15 cellular contexts compared by ENCODE assay signal in genomic region chr4:114226968-114227760, GRCh38.
DNase-seq lines count a peak whose midpoint lies in the region; ATAC-seq and TF ChIP-seq lines count a peak whose summit lies in the region.
"Had no signal": no experiment of that assay in that cellular context is flagged by ENCODE, and none has a peak within 500 bp of the region (broad histone marks: within the 10 kb centered on the region; RNA-seq: fewer than 3 reads in every experiment).

No MANE protein-coding gene starts in this region.

- no peak overlapping the region for H2BK120ac ChIP-seq in trophoblast cell (ENCODE audit: insufficient read depth, low read length, poor library complexity)

- H3K4me2 ChIP-seq in trophoblast cell (ENCODE audit: low read length), result no peak overlapping the region

- H2AFZ ChIP-seq in trophoblast cell (ENCODE audit: insufficient read depth, low read length, poor library complexity), result no peak overlapping the region

- no peaks in the 10 kb centered on the region for H3K27me3 Mint-ChIP-seq in activated CD4-positive, alpha-beta memory T cell treated with anti-CD3 and anti-CD28 coated beads for 36 hours

- no peaks in the 10 kb centered on the region for H3K9me3 Mint-ChIP-seq in activated CD4-positive, alpha-beta memory T cell treated with anti-CD3 and anti-CD28 coated beads for 36 hours

- no peak overlapping the region for H4K8ac ChIP-seq in trophoblast cell (ENCODE audit: low read depth, low read length)

- no peak overlapping the region for H3K27ac Mint-ChIP-seq in activated CD4-positive, alpha-beta memory T cell treated with anti-CD3 and anti-CD28 coated beads for 36 hours

- no peak overlapping the region for H2BK5ac ChIP-seq in trophoblast cell (ENCODE audit: low read depth, low read length, poor library complexity)

- TF ChIP-seq POLR2A in thyroid gland (IDR thresholded peaks at IDR 0.05), result no peak

- H3K27ac ChIP-seq in trophoblast cell (ENCODE audit: low read depth, low read length), result no peak overlapping the region
- H3K27ac ChIP-seq in thyroid gland, result no peak overlapping the region
- H3K27ac ChIP-seq: spleen, uterus had no signal

- CTCF ChIA-PET in activated CD4-positive, alpha-beta memory T cell treated with anti-CD3 and anti-CD28 coated beads for 36 hours (lab: Charles Lee), result no interaction called here

- H3K79me2 ChIP-seq in trophoblast cell (ENCODE audit: control insufficient read depth, insufficient read depth, low read length, poor library complexity), result no peaks in the 10 kb centered on the region

- no CpG with 5 or more reads among the region's 7 CpGs for WGBS in trophoblast cell (ENCODE audit: extremely low coverage, insufficient coverage, insufficient read length)
- 89 to 90% methylated on average over 7 of the region's 7 CpGs for WGBS in thyroid gland, 2 donors

- H3K9me3 ChIP-seq in trophoblast cell (ENCODE audit: insufficient read depth, low read depth, low read length) (no peaks in the 10 kb centered on the region), thyroid gland (no peaks in the 10 kb centered on the region)
- H3K9me3 ChIP-seq: spleen, uterus had no signal

- no peaks in the 10 kb centered on the region for H3K4me1 Mint-ChIP-seq in activated CD4-positive, alpha-beta memory T cell treated with anti-CD3 and anti-CD28 coated beads for 36 hours (ENCODE audit: low read depth)

- H2BK12ac ChIP-seq in trophoblast cell (ENCODE audit: low read length), result no peak overlapping the region

- H3K4me1 ChIP-seq in trophoblast cell (ENCODE audit: control insufficient read depth in 1 of 2, insufficient read depth in 2 of 2, low read length in 2 of 2) (no peaks in the 10 kb centered on the region), thyroid gland (no peaks in the 10 kb centered on the region)
- H3K4me1 ChIP-seq: spleen, uterus had no signal

- H2AK5ac ChIP-seq in trophoblast cell (ENCODE audit: low read length), result no peak overlapping the region

- POLR2A ChIA-PET in activated CD4-positive, alpha-beta memory T cell treated with anti-CD3 and anti-CD28 coated beads for 36 hours (lab: Charles Lee), result no interaction called here

- DNase-seq in astrocyte of the hippocampus (ENCODE audit: low read depth, low spot score), result peak; percentile 20
- no peak for DNase-seq in activated gamma-delta T cell treated with Interleukin-2 at 50 U/mL for 16 hours
- DNase-seq in activated CD4-positive, alpha-beta memory T cell treated with anti-CD3 and anti-CD28 coated beads for 36 hours, result no peak
- DNase-seq in trophoblast cell, result no peak
- no peak for DNase-seq in thyroid gland
- DNase-seq: DMS53, mammary epithelial cell, NCI-H1092, NCI-H446, spleen, uterus had no signal

- H3K79me1 ChIP-seq in trophoblast cell (ENCODE audit: low read length), result no peaks in the 10 kb centered on the region

- H3K4me3 ChIP-seq in trophoblast cell (ENCODE audit: low read depth, low read length) (no peak overlapping the region), thyroid gland (replicated peaks in 1 of 3) (no peak overlapping the region)
- H3K4me3 ChIP-seq: spleen, uterus had no signal

- no peak overlapping the region for H3K9ac ChIP-seq in trophoblast cell (ENCODE audit: low read length)

- no peak overlapping the region for H3K4ac ChIP-seq in trophoblast cell (ENCODE audit: low read depth, low read length)

- intact Hi-C loops in activated CD4-positive, alpha-beta memory T cell treated with anti-CD3 and anti-CD28 coated beads for 36 hours (cut with micrococcal nuclease), result no loop called here
- intact Hi-C loops in thyroid gland (cut with DNase I), result no loop called here

- no peak overlapping the region for H3K18ac ChIP-seq in trophoblast cell (ENCODE audit: low read length)

- TF ChIP-seq CTCF in thyroid gland (IDR thresholded peaks at IDR 0.05), result no peak

- H3K36me3 ChIP-seq in trophoblast cell (ENCODE audit: control insufficient read depth in 1 of 2, insufficient read depth in 2 of 2, low read length in 2 of 2) (no peaks in the 10 kb centered on the region), thyroid gland (no peaks in the 10 kb centered on the region)
- H3K36me3 ChIP-seq: spleen, uterus had no signal

- H3K14ac ChIP-seq in trophoblast cell (ENCODE audit: low read length), result no peak overlapping the region

- no peak overlapping the region for H4K91ac ChIP-seq in trophoblast cell (ENCODE audit: low read depth, low read length)

- H3K27me3 ChIP-seq in trophoblast cell (ENCODE audit: insufficient read depth, low read length), result no peaks in the 10 kb centered on the region
- H3K27me3 ChIP-seq in thyroid gland, result no peaks in the 10 kb centered on the region
- H3K27me3 ChIP-seq: spleen, uterus had no signal

- no peaks in the 10 kb centered on the region for H3K36me3 Mint-ChIP-seq in activated CD4-positive, alpha-beta memory T cell treated with anti-CD3 and anti-CD28 coated beads for 36 hours

- H3K23ac ChIP-seq in trophoblast cell (ENCODE audit: low read length), result no peak overlapping the region

- H3K4me3 Mint-ChIP-seq in activated CD4-positive, alpha-beta memory T cell treated with anti-CD3 and anti-CD28 coated beads for 36 hours, result no peak overlapping the region

- H4K12ac ChIP-seq in trophoblast cell (ENCODE audit: low read depth, low read length), result no peak overlapping the region

- ATAC-seq in GM18498 (IDR thresholded peaks at IDR 0.05; ENCODE audit: unreplicated experiment) (peak; percentile 72), GM19468 (IDR thresholded peaks at IDR 0.05; ENCODE audit: extremely low read depth, unreplicated experiment) (peak; percentile 95), HG02981 (IDR thresholded peaks at IDR 0.05; ENCODE audit: unreplicated experiment) (peak; percentile 91)
- ATAC-seq: Panc1 had no signal
